ENCODE assay signal across 2 cellular contexts in genomic region chr7:143382791-143383641, GRCh38.
TF ChIP-seq lines count a peak whose summit lies in the region.

No MANE protein-coding gene starts in this region.

TF ChIP-seq in HCT116, 20 proteins besides CTCF, POLR2A, EP300 and RAD21:
- TF ChIP-seq EZH2phosphoT487 (IDR thresholded peaks at IDR 0.05; ENCODE audit: borderline replicate concordance) (no peak), REST (IDR thresholded peaks at IDR 0.05; ENCODE audit: low read depth) (no peak), EGR1 (IDR thresholded peaks at IDR 0.05; ENCODE audit: low read depth) (no peak), ELF1 (IDR thresholded peaks at IDR 0.05; ENCODE audit: borderline replicate concordance, low read depth) (no peak), ZFX (IDR thresholded peaks at IDR 0.05) (no peak), SRF (IDR thresholded peaks at IDR 0.05; ENCODE audit: low read depth) (no peak), ZBTB33 (IDR thresholded peaks at IDR 0.05; ENCODE audit: extremely low read depth, insufficient replicate concordance, low read length) (no peak), CBX3 (IDR thresholded peaks at IDR 0.05; ENCODE audit: low read depth) (no peak), ZNF274 (IDR thresholded peaks at IDR 0.05; ENCODE audit: low read depth, low read length) (no peak), POLR2AphosphoS5 (IDR thresholded peaks at IDR 0.05; ENCODE audit: low read depth, low read length) (no peak), MAX (IDR thresholded peaks at IDR 0.05) (no peak), CEBPB (IDR thresholded peaks at IDR 0.05; ENCODE audit: low read depth) (no peak), TCF7L2 (IDR thresholded peaks at IDR 0.05; ENCODE audit: borderline replicate concordance, extremely low read depth, insufficient read depth, insufficient read length) (no peak)
TF ChIP-seq in HCT116: peak in this region for 0.

TF ChIP-seq in GM12878, 131 proteins besides CTCF, POLR2A, EP300 and RAD21:
- no peak for TF ChIP-seq SRF (IDR thresholded peaks at IDR 0.05; ENCODE audit: low read depth in 2 of 2, low read length in 2 of 2)
- TF ChIP-seq SUPT20H (IDR thresholded peaks at IDR 0.05; ENCODE audit: borderline replicate concordance, control insufficient read depth, low read depth, low read length): no peak
- TF ChIP-seq HCFC1 (IDR thresholded peaks at IDR 0.05; ENCODE audit: low read length): no peak
- no peak for TF ChIP-seq NFXL1 (IDR thresholded peaks at IDR 0.05; ENCODE audit: borderline replicate concordance)
- TF ChIP-seq REST (IDR thresholded peaks at IDR 0.05; ENCODE audit: low read depth, low read length): no peak
